ENCODE assay signal across 17 cellular contexts in the genomic region with DNA sequence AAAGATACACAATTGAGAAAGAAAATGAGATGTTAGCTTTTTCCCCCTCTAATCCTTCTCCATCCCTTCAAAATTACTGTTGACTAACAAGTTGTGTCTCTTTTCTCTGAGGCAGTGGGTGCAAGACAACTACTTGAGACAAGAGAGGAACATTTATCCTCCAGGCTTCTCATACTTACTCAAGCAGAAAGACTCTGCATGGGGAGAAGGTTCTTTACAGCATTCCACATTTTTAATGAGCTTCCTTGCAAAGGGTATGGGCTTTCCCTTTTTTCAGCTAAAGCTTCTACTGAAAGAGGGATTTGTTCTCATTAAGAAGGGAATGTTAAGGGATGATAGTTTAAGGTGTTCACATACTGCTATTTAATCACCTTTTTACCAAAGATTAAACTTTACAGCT. TPM values are rescaled to one million over a fixed set of nuclear protein-coding genes. Genes with fewer than 3 reads are reported as not detected.
"Had no signal": no experiment of that assay in that cellular context is flagged by ENCODE, and none has a peak within 500 bp of the region (broad histone marks: within the 10 kb centered on the region; RNA-seq: fewer than 3 reads in every experiment).

No MANE protein-coding gene starts in this region.

- H3K4me1 ChIP-seq: lower lobe of right lung, tibial artery, uterus had no signal

- H3K4me3 ChIP-seq: lower lobe of right lung, smooth muscle cell, tibial artery, uterus had no signal

- DNase-seq: activated CD4-positive, alpha-beta T cell treated with anti-CD3 and anti-CD28 coated beads, Interleukin-2, amount 50 U/mL, for 4 hours; activated CD8-positive, alpha-beta memory T cell treated with anti-CD3 and anti-CD28 coated beads, Interleukin-2, amount 10 ng/mL, durations not matched to agents 7 days and 5 days; activated effector memory CD4-positive, alpha-beta T cell treated with anti-CD3 and anti-CD28 coated beads, Interleukin-2, amount 50 U/mL, for 16 hours; activated T-cell treated with anti-CD3 and anti-CD28 coated beads, Interleukin-2, amount 50 U/mL, for 24 hours; amygdala; hypothalamus; lower lobe of right lung; posterior cingulate gyrus; right cardiac atrium; tibial artery; uterus had no signal

- H3K9me3 ChIP-seq: lower lobe of right lung, tibial artery, uterus had no signal

- H3K36me3 ChIP-seq: lower lobe of right lung, uterus had no signal

- H3K27ac ChIP-seq: lower lobe of right lung, tibial artery, uterus had no signal

- H3K27me3 ChIP-seq: tibial artery, uterus had no signal

RNA-seq across cellular contexts. Expression of gene PAX6, which starts 47.8 kb away (rescaled TPM):
- total RNA-seq: activated CD8-positive, alpha-beta memory T cell treated with anti-CD3 and anti-CD28 coated beads, Interleukin-2, amount 10 ng/mL, durations not matched to agents 7 days and 5 days; chondrocyte; dermis microvascular lymphatic vessel endothelial cell; esophagus mucosa; glomerular endothelial cell; lower lobe of right lung; mesothelial cell of epicardium; right cardiac atrium; smooth muscle cell had no signal
- polyA plus RNA-seq: smooth muscle cell had no signal
